9 cellular contexts compared by ENCODE assay signal in genomic region chr1:46489169-46489637, GRCh38. TPM values are rescaled to one million over a fixed set of nuclear protein-coding genes. Genes with fewer than 3 reads are reported as not detected.
DNase-seq lines count a peak whose midpoint lies in the region; ATAC-seq and TF ChIP-seq lines count a peak whose summit lies in the region.
"Had no signal": no experiment of that assay in that cellular context is flagged by ENCODE, and none has a peak within 500 bp of the region (broad histone marks: within the 10 kb centered on the region; RNA-seq: fewer than 3 reads in every experiment).

No MANE protein-coding gene starts in this region.

- no peak for TF ChIP-seq CTCF in CD8-positive, alpha-beta T cell (IDR thresholded peaks at IDR 0.05)
- TF ChIP-seq CTCF in PC-9 (conservative IDR thresholded peaks at IDR 0.05) (no peak), parathyroid adenoma (IDR thresholded peaks at IDR 0.05) (no peak)

- peaks cover 19% of the 10 kb centered on the region for H3K4me1 Mint-ChIP-seq in CD8-positive, alpha-beta T cell (ENCODE audit: low read depth)

- intact Hi-C loops in CD8-positive, alpha-beta T cell (cut with DNase I, micrococcal nuclease), result no loop called here
- intact Hi-C loops in PC-9 (cut with micrococcal nuclease; ENCODE audit: unreplicated experiment), result loop anchor here (1.0 to 2.0 kb wide), 2 partner anchors 28 to 31 kb away; no protein-coding TSS in a partner anchor

- peaks cover 18% of the 10 kb centered on the region for H3K27me3 ChIP-seq in CD8-positive, alpha-beta T cell (ENCODE audit: insufficient read depth, low read length)
- H3K27me3 ChIP-seq in PC-9 (ENCODE audit: insufficient read depth, low read depth) (peaks cover 48% of the 10 kb centered on the region), duodenal mucosa (ENCODE audit: control insufficient read depth in 1 of 2, insufficient read depth in 2 of 2, low read length in 2 of 2) (peaks cover 86 to 87% of the 10 kb centered on the region in 2 donors), parathyroid adenoma (ENCODE audit: control insufficient read depth, insufficient read depth, low read length) (peaks cover 12% of the 10 kb centered on the region)

- ATAC-seq in CD8-positive, alpha-beta T cell, result no peak
- ATAC-seq in GM21367 (IDR thresholded peaks at IDR 0.05; ENCODE audit: unreplicated experiment), result no peak

- no TSS peak for BruUV-seq in PC-9 (replicated peaks; lab: Mats Ljungman, UMichigan)

- POLR2A ChIA-PET in CD8-positive, alpha-beta T cell (lab: Charles Lee), result no interaction called here
- POLR2A ChIA-PET in PC-9 (lab: Charles Lee; ENCODE audit: unreplicated experiment), result no interaction called here

- no peak overlapping the region for H3K27ac Mint-ChIP-seq in CD8-positive, alpha-beta T cell

- H3K79me2 ChIP-seq in PC-9 (ENCODE audit: low read depth) (no peaks in the 10 kb centered on the region), parathyroid adenoma (no peaks in the 10 kb centered on the region)

- H3K4me3 Mint-ChIP-seq in CD8-positive, alpha-beta T cell, result peak overlapping the region; percentile 78

- peaks cover 9% of the 10 kb centered on the region for H3K4me1 ChIP-seq in CD8-positive, alpha-beta T cell (ENCODE audit: insufficient read depth, low read length)
- H3K4me1 ChIP-seq in PC-9 (replicated peaks; ENCODE audit: insufficient read depth) (0 out of 2 replicates have a peak, but pooled peaks cover 6% of the 10 kb centered on the region), duodenal mucosa (ENCODE audit: control insufficient read depth in 1 of 2, insufficient read depth in 2 of 2, low read length in 2 of 2) (peaks cover 7 to 14% of the 10 kb centered on the region in 2 donors), parathyroid adenoma (no peaks in the 10 kb centered on the region)

- H3K36me3 ChIP-seq in CD8-positive, alpha-beta T cell (ENCODE audit: insufficient read depth, low read length), result no peaks in the 10 kb centered on the region
- H3K36me3 ChIP-seq in PC-9 (ENCODE audit: low read depth), result no peaks in the 10 kb centered on the region
- no peaks in the 10 kb centered on the region for H3K36me3 ChIP-seq in duodenal mucosa (ENCODE audit: control insufficient read depth in 1 of 2, insufficient read depth in 2 of 2, low read length in 2 of 2)
- no peaks in the 10 kb centered on the region for H3K36me3 ChIP-seq in parathyroid adenoma (ENCODE audit: control insufficient read depth, insufficient read depth, low read length)

- no peaks in the 10 kb centered on the region for H3K36me3 Mint-ChIP-seq in CD8-positive, alpha-beta T cell

- H3K27ac ChIP-seq in CD8-positive, alpha-beta T cell (ENCODE audit: low read depth, low read length), result no peak overlapping the region
- H3K27ac ChIP-seq in PC-9, result no peak overlapping the region
- no peak overlapping the region for H3K27ac ChIP-seq in duodenal mucosa (ENCODE audit: low read depth, low read length)
- no peak overlapping the region for H3K27ac ChIP-seq in parathyroid adenoma

- no peaks in the 10 kb centered on the region for H3K9me3 Mint-ChIP-seq in CD8-positive, alpha-beta T cell

- H3K9me2 ChIP-seq in PC-9 (ENCODE audit: insufficient read depth), result no peaks in the 10 kb centered on the region

- no peaks in the 10 kb centered on the region for H3K9me3 ChIP-seq in CD8-positive, alpha-beta T cell (ENCODE audit: low read length)
- no peaks in the 10 kb centered on the region for H3K9me3 ChIP-seq in PC-9 (ENCODE audit: insufficient read depth, low read depth)
- no peaks in the 10 kb centered on the region for H3K9me3 ChIP-seq in duodenal mucosa (ENCODE audit: control insufficient read depth in 1 of 2, low read length in 2 of 2)
- H3K9me3 ChIP-seq in parathyroid adenoma (ENCODE audit: control insufficient read depth, low read length), result no peaks in the 10 kb centered on the region

- CTCF ChIA-PET in CD8-positive, alpha-beta T cell (lab: Charles Lee), result no interaction called here
- CTCF ChIA-PET in PC-9 (lab: Charles Lee), result no interaction called here

- DNase-seq in CD8-positive, alpha-beta T cell, result no peak
- no peak for DNase-seq in PC-9
- no peak for DNase-seq in NCI-H2029 treated with DMSO at 0.1 percent for 48 hours (lab: John Stamatoyannopoulos, UW)
- DNase-seq in T-helper 9 cell, result no peak
- no peak for DNase-seq in COR-L47 (lab: John Stamatoyannopoulos, UW)

- H3K27me3 Mint-ChIP-seq in CD8-positive, alpha-beta T cell (ENCODE audit: low read depth), result peaks cover 73% of the 10 kb centered on the region

- no peak overlapping the region for H3K9ac ChIP-seq in duodenal mucosa (ENCODE audit: low read depth in 1 of 2, low read length in 2 of 2)
- no peak overlapping the region for H3K9ac ChIP-seq in parathyroid adenoma

- H3K4me2 ChIP-seq in PC-9 (peak overlapping the region; percentile 99), parathyroid adenoma (ENCODE audit: low read length) (peak overlapping the region; percentile 59)

- H4K20me1 ChIP-seq in PC-9 (ENCODE audit: insufficient read depth), result no peaks in the 10 kb centered on the region

- peak overlapping the region; percentile 87 for H2AFZ ChIP-seq in PC-9
- H2AFZ ChIP-seq in parathyroid adenoma, result no peak overlapping the region

- no peaks in the 10 kb centered on the region for H3F3A ChIP-seq in PC-9 (ENCODE audit: insufficient read depth, low read depth)

- no peak overlapping the region for H3K4me3 ChIP-seq in CD8-positive, alpha-beta T cell (ENCODE audit: low read depth, low read length)
- peak overlapping the region; percentile 69 for H3K4me3 ChIP-seq in PC-9
- H3K4me3 ChIP-seq in duodenal mucosa (ENCODE audit: low read depth in 1 of 2, low read length in 2 of 2), result peak overlapping the region; percentile 8 to 32
- H3K4me3 ChIP-seq in parathyroid adenoma (ENCODE audit: low read depth, low read length), result no peak overlapping the region

RNA-seq across cellular contexts. Expression of gene DMBX1, which starts 0.4 kb away (rescaled TPM):
- not detected for total RNA-seq in CD8-positive, alpha-beta T cell
- total RNA-seq in PC-9 (2021), result 0.79 and 1.0 TPM in 2 replicates
- total RNA-seq: myocyte had no signal

Comparison
In these comparisons a context has a peak if more than half of its experiments do, and no peak if none do; other contexts are left out.
1. H3K4me3 ChIP-seq: peak in PC-9 (single experiment) and duodenal mucosa (2 of 2); none in CD8-positive, alpha-beta T cell (single experiment) and parathyroid adenoma (single experiment).